ENCODE assay signal across 10 cellular contexts in the genomic region with DNA sequence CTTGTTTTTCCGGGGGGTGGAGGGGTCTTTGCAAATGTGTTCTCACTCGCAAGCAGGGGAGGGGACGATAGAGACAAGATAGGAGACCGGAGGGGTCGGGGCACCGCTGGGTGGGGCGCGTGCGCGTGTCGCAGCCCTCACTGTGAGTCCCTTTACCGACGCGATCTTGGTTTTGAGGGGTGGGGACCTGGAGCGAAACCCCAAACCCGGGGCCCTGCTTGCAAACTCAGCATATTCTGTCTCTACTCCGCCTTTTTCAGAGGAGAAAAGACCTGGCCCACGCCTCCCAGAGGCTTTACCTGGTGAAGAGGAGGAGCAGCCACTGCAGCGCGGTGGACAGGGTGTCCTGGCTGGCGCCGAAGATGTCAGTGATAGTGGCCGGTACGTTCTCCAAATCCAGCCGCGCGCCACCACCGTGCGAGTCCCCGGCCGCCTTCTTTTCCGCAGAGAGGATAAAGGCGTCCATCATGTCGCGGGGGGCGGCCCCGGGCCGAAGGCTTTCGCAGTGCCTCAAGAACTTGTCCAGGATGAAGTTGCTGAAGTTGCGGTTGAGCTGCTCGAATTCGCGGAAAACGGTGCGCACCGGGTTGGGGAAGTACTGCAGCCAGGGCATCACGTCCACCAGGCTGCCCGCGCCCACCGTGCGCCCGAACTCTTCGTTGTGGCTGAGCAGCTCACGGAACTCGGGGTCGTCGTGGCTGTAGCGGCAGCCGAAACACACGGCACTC. TPM values are rescaled to one million over a fixed set of nuclear protein-coding genes. Genes with fewer than 3 reads are reported as not detected.
DNase-seq lines count a peak whose midpoint lies in the region; ATAC-seq and TF ChIP-seq lines count a peak whose summit lies in the region.
"Had no signal": no experiment of that assay in that cellular context is flagged by ENCODE, and none has a peak within 500 bp of the region (broad histone marks: within the 10 kb centered on the region; RNA-seq: fewer than 3 reads in every experiment).

No MANE protein-coding gene starts in this region.

- H3K36me3 ChIP-seq in mesenchymal stem cell (ENCODE audit: control insufficient read depth in 1 of 2, insufficient read depth in 2 of 2, low read depth in 1 of 2, low read length in 2 of 2) (peaks cover 23 to 55% of the 10 kb centered on the region in 2 experiments), tibial nerve (peaks cover 0 to 6% (median 0%) of the 10 kb centered on the region in 3 donors)
- H3K36me3 ChIP-seq: HAP-1 had no signal

- peak overlapping the region in 1 of 2 experiments; percentile 82 for H3K14ac ChIP-seq in mesenchymal stem cell (ENCODE audit: low read length in 2 of 2)

- TF ChIP-seq CTCF in choroid plexus epithelial cell (conservative IDR thresholded peaks at IDR 0.05; ENCODE audit: low read depth, low read length) (no peak), tibial nerve (IDR thresholded peaks at IDR 0.05) (no peak)

- H3K18ac ChIP-seq in mesenchymal stem cell (ENCODE audit: low read depth in 1 of 2, low read length in 2 of 2): peak overlapping the region; percentile 72 to 94

- H3K79me1 ChIP-seq in mesenchymal stem cell (replicated peaks; ENCODE audit: low read length, poor library complexity, severe bottlenecking): peaks cover under 1% of the 10 kb centered on the region

- H3K27me3 ChIP-seq in mesenchymal stem cell (ENCODE audit: control insufficient read depth in 1 of 2, insufficient read depth in 1 of 2, low read length in 2 of 2) (no peaks in the 10 kb centered on the region), tibial nerve (peaks cover 0 to 22% of the 10 kb centered on the region in 2 donors)

- DNase-seq in activated CD8-positive, alpha-beta memory T cell treated with anti-CD3 and anti-CD28 coated beads, Interleukin-2, amount 10 ng/mL, durations not matched to agents 7 days and 5 days: no peak
- DNase-seq in activated CD8-positive, alpha-beta memory T cell treated with anti-CD3 and anti-CD28 coated beads, Interleukin-2, amount 50 U/mL, for 4 hours: no peak
- DNase-seq in choroid plexus epithelial cell (ENCODE audit: low read depth): peak; percentile 57
- peak; percentile 57 for DNase-seq in mesenchymal stem cell
- DNase-seq in tibial nerve (ENCODE audit: low spot score in 2 of 2): no peak
- no peak for DNase-seq in NCI-H128 (lab: John Stamatoyannopoulos, UW; ENCODE audit: unreplicated experiment)
- no peak for DNase-seq in NCI-H1105 (lab: John Stamatoyannopoulos, UW)

- no peaks in the 10 kb centered on the region for H3K9me3 Mint-ChIP-seq in activated CD8-positive, alpha-beta memory T cell treated with anti-CD3 and anti-CD28 coated beads, Interleukin-2, amount 10 ng/mL, durations not matched to agents 7 days and 5 days (ENCODE audit: low read depth)

- H3K4me1 ChIP-seq in mesenchymal stem cell (ENCODE audit: control insufficient read depth, insufficient read depth, low read depth, low read length) (peaks cover 13% of the 10 kb centered on the region), tibial nerve (peaks cover 0 to 65% (median 15%) of the 10 kb centered on the region in 4 donors)
- H3K4me1 ChIP-seq: HAP-1 had no signal

- ATAC-seq in activated CD8-positive, alpha-beta memory T cell treated with anti-CD3 and anti-CD28 coated beads, Interleukin-2, amount 10 ng/mL, durations not matched to agents 7 days and 5 days: no peak
- no peak for ATAC-seq in HG03196 (IDR thresholded peaks at IDR 0.05; ENCODE audit: unreplicated experiment)

- H3K27ac ChIP-seq in mesenchymal stem cell (ENCODE audit: low read length, poor library complexity, severe bottlenecking): peak overlapping the region; percentile 89
- H3K27ac ChIP-seq in tibial nerve: peak overlapping the region; percentile 75 to 94 (median 89)
- H3K27ac ChIP-seq: BLaER1 treated with 17β-estradiol and CSF1 and Interleukin-3, amounts not matched to agents 10 nM and 100 nM had no signal

- H3K36me3 Mint-ChIP-seq in activated CD8-positive, alpha-beta memory T cell treated with anti-CD3 and anti-CD28 coated beads, Interleukin-2, amount 10 ng/mL, durations not matched to agents 7 days and 5 days: peaks cover 5% of the 10 kb centered on the region

- no peak overlapping the region for H2AFZ ChIP-seq in mesenchymal stem cell (ENCODE audit: low read depth, low read length)

- H3K4me1 Mint-ChIP-seq in activated CD8-positive, alpha-beta memory T cell treated with anti-CD3 and anti-CD28 coated beads, Interleukin-2, amount 10 ng/mL, durations not matched to agents 7 days and 5 days: peaks cover 25% of the 10 kb centered on the region

- TF ChIP-seq POLR2A in tibial nerve (IDR thresholded peaks at IDR 0.05): peak in 1 of 2 donors; percentile 16

- H2AK5ac ChIP-seq in mesenchymal stem cell (ENCODE audit: low read length, severe bottlenecking): peak overlapping the region; percentile 71

- peak overlapping the region; percentile 60 for H2BK15ac ChIP-seq in mesenchymal stem cell (ENCODE audit: low read depth, poor library complexity, severe bottlenecking)

- H4K91ac ChIP-seq in mesenchymal stem cell (ENCODE audit: low read length): peak overlapping the region; percentile 98

- H3K9me3 ChIP-seq in mesenchymal stem cell (ENCODE audit: control insufficient read depth, low read length): no peaks in the 10 kb centered on the region
- H3K9me3 ChIP-seq in tibial nerve: no peaks in the 10 kb centered on the region
- H3K9me3 ChIP-seq: HAP-1 had no signal

- H4K8ac ChIP-seq in mesenchymal stem cell (ENCODE audit: low read length): peak overlapping the region; percentile 93

- H3K4me3 ChIP-seq in choroid plexus epithelial cell (ENCODE audit: low read depth, low read length): peak overlapping the region; percentile 83
- H3K4me3 ChIP-seq in mesenchymal stem cell (ENCODE audit: insufficient read depth in 1 of 2, low read depth in 1 of 2, low read length in 2 of 2): peak overlapping the region; percentile 82
- H3K4me3 ChIP-seq in tibial nerve: peak overlapping the region; percentile 42 to 69 (median 50)
- H3K4me3 ChIP-seq: HAP-1 had no signal

- H3K23ac ChIP-seq in mesenchymal stem cell (ENCODE audit: low read length in 2 of 2): peak overlapping the region in 1 of 2 experiments; percentile 57

- peak overlapping the region; percentile 88 for H3K9ac ChIP-seq in mesenchymal stem cell (ENCODE audit: low read length)
- H3K9ac ChIP-seq: BLaER1 treated with 17β-estradiol and CSF1 and Interleukin-3, amounts not matched to agents 10 nM and 100 nM had no signal

- peak overlapping the region; percentile 11 to 94 for H2BK12ac ChIP-seq in mesenchymal stem cell (ENCODE audit: low read length in 2 of 2)

- WGBS in mesenchymal stem cell: 2% methylated on average over 58 of the region's 60 CpGs
- 5 to 7% methylated on average over 33 to 56 of the region's 60 CpGs for WGBS in tibial nerve, 2 donors

- peak overlapping the region; percentile 57 to 76 for H3K4ac ChIP-seq in mesenchymal stem cell (ENCODE audit: low read depth in 1 of 2, low read length in 2 of 2)

- no peak for TF ChIP-seq EP300 in tibial nerve (IDR thresholded peaks at IDR 0.05)

- peaks cover 67% of the 10 kb centered on the region for H3K27me3 Mint-ChIP-seq in activated CD8-positive, alpha-beta memory T cell treated with anti-CD3 and anti-CD28 coated beads, Interleukin-2, amount 10 ng/mL, durations not matched to agents 7 days and 5 days

- H2BK5ac ChIP-seq in mesenchymal stem cell (ENCODE audit: low read depth, low read length, poor library complexity, severe bottlenecking): peak overlapping the region; percentile 85

- peak overlapping the region; percentile 3 for H2BK120ac ChIP-seq in mesenchymal stem cell (ENCODE audit: low read depth, low read length)

- CTCF ChIA-PET in activated CD8-positive, alpha-beta memory T cell treated with anti-CD3 and anti-CD28 coated beads, Interleukin-2, amount 10 ng/mL, durations not matched to agents 7 days and 5 days (lab: Charles Lee): no interaction called here

- peak overlapping the region; percentile 80 for H3K4me2 ChIP-seq in mesenchymal stem cell (ENCODE audit: low read length, poor library complexity, severe bottlenecking)
- H3K4me2 ChIP-seq: BLaER1 treated with 17β-estradiol and CSF1 and Interleukin-3, amounts not matched to agents 10 nM and 100 nM had no signal

- peak overlapping the region; percentile 58 for H3K4me3 Mint-ChIP-seq in activated CD8-positive, alpha-beta memory T cell treated with anti-CD3 and anti-CD28 coated beads, Interleukin-2, amount 10 ng/mL, durations not matched to agents 7 days and 5 days

- H3K27ac Mint-ChIP-seq in activated CD8-positive, alpha-beta memory T cell treated with anti-CD3 and anti-CD28 coated beads, Interleukin-2, amount 10 ng/mL, durations not matched to agents 7 days and 5 days: peak overlapping the region; percentile 41

RNA-seq across cellular contexts. Expression of gene CYP1B1, which starts 1.7 kb away (rescaled TPM):
- total RNA-seq in activated CD8-positive, alpha-beta memory T cell treated with anti-CD3 and anti-CD28 coated beads, Interleukin-2, amount 10 ng/mL, durations not matched to agents 7 days and 5 days: 10 to 100 TPM in 1 of 2 experiments, 1 to 10 TPM in 1; 4.2 to 16.0 TPM
- 32.4 TPM for polyA plus RNA-seq in mesenchymal stem cell (2013, experiment 1 of 2)
- polyA plus RNA-seq in mesenchymal stem cell (2013, experiment 2 of 2): 33.1 TPM
- 100 to 1,000 TPM; 170 to 321 (median 212) TPM for total RNA-seq in tibial nerve

Comparison
In these comparisons a context has a peak if more than half of its experiments do, and no peak if none do; other contexts are left out.
1. DNase-seq: peak in choroid plexus epithelial cell (single experiment) and mesenchymal stem cell (single experiment); none in activated CD8-positive, alpha-beta memory T cell treated with anti-CD3 and anti-CD28 coated beads, Interleukin-2, amount 10 ng/mL, durations not matched to agents 7 days and 5 days (single experiment), activated CD8-positive, alpha-beta memory T cell treated with anti-CD3 and anti-CD28 coated beads, Interleukin-2, amount 50 U/mL, for 4 hours (single experiment), tibial nerve (0 of 2), NCI-H128 (single experiment) and NCI-H1105 (single experiment).
2. RNA of gene CYP1B1, which starts 1.7 kb away (total RNA-seq): 170 to 321 TPM in tibial nerve; 4.2 to 16.0 TPM in activated CD8-positive, alpha-beta memory T cell treated with anti-CD3 and anti-CD28 coated beads, Interleukin-2, amount 10 ng/mL, durations not matched to agents 7 days and 5 days; every median in the first group is over 10 times any median in the second.
3. Peak in every context shown above with its lines, with median percentiles within 50 percentile points of each other: H3K4me3 ChIP-seq.